Comparison of ENCODE assay signal across 8 cellular contexts in genomic region chr6:118618676-118619377, GRCh38. TPM values are rescaled to one million over a fixed set of nuclear protein-coding genes. Genes with fewer than 3 reads are reported as not detected.
DNase-seq lines count a peak whose midpoint lies in the region; ATAC-seq, FAIRE-seq and TF ChIP-seq lines count a peak whose summit lies in the region.

No MANE protein-coding gene starts in this region.

- H3K4me3 ChIP-seq in AG04450 (ENCODE audit: low read depth, low read length) (no peak overlapping the region), esophagus muscularis mucosa (no peak overlapping the region)

- H3K4me3 Mint-ChIP-seq in natural killer cell treated with Interleukin-12 subunit alpha and Interleukin-12 subunit beta and Interleukin-15 and Interleukin-18, amount 100 ng/mL, for 72 hours, result no peak overlapping the region

- 65% methylated on average over 10 of the region's 15 CpGs for WGBS in esophagus muscularis mucosa

- H3K9me3 ChIP-seq in AG04450 (ENCODE audit: control insufficient read depth, insufficient read depth, low read length) (no peaks in the 10 kb centered on the region), esophagus muscularis mucosa (no peaks in the 10 kb centered on the region)

- no peak overlapping the region for H3K27ac Mint-ChIP-seq in natural killer cell treated with Interleukin-12 subunit alpha and Interleukin-12 subunit beta and Interleukin-15 and Interleukin-18, amount 100 ng/mL, for 72 hours

- POLR2A ChIA-PET in AG04450 (lab: Yijun Ruan, JAX), result no interaction called here

- H3K9me3 Mint-ChIP-seq in natural killer cell treated with Interleukin-12 subunit alpha and Interleukin-12 subunit beta and Interleukin-15 and Interleukin-18, amount 100 ng/mL, for 72 hours, result no peaks in the 10 kb centered on the region

- no peak for TF ChIP-seq EP300 in esophagus muscularis mucosa (IDR thresholded peaks at IDR 0.05)

- ATAC-seq in HG03045 (IDR thresholded peaks at IDR 0.05; ENCODE audit: unreplicated experiment), result peak; percentile 80
- ATAC-seq in natural killer cell treated with Interleukin-12 subunit alpha and Interleukin-12 subunit beta and Interleukin-15 and Interleukin-18, amount 100 ng/mL, for 72 hours, result peak; percentile 78 to 80
- peak; percentile 71 for ATAC-seq in stimulated activated naive CD8-positive, alpha-beta T cell treated with anti-CD3 and anti-CD28 coated beads, Interleukin-15, Interleukin-2, amounts not matched to agents 100 U/mL and 50 U/mL, for 24 hours

- no peaks in the 10 kb centered on the region for H3K36me3 Mint-ChIP-seq in natural killer cell treated with Interleukin-12 subunit alpha and Interleukin-12 subunit beta and Interleukin-15 and Interleukin-18, amount 100 ng/mL, for 72 hours

- H3K27me3 ChIP-seq in AG04450 (ENCODE audit: control insufficient read depth, insufficient read depth, low read length) (no peaks in the 10 kb centered on the region), esophagus muscularis mucosa (no peaks in the 10 kb centered on the region)

- H3K4me1 Mint-ChIP-seq in natural killer cell treated with Interleukin-12 subunit alpha and Interleukin-12 subunit beta and Interleukin-15 and Interleukin-18, amount 100 ng/mL, for 72 hours (ENCODE audit: low read depth in 2 of 2), result peaks cover 22 to 41% of the 10 kb centered on the region in 2 donors

- H3K27ac ChIP-seq in AG04450 (ENCODE audit: low read depth, low read length) (no peak overlapping the region), esophagus muscularis mucosa (replicated peaks in 1 of 4) (no peak overlapping the region)

- peaks cover 10 to 36% (median 18%) of the 10 kb centered on the region in 4 donors for H3K4me1 ChIP-seq in esophagus muscularis mucosa

- FAIRE-seq in GM18507 (lab: Jason Lieb, UNC), result peak; percentile 89

- H3K27me3 Mint-ChIP-seq in natural killer cell treated with Interleukin-12 subunit alpha and Interleukin-12 subunit beta and Interleukin-15 and Interleukin-18, amount 100 ng/mL, for 72 hours, result no peaks in the 10 kb centered on the region

- no peaks in the 10 kb centered on the region for H3K36me3 ChIP-seq in esophagus muscularis mucosa

- no peak for TF ChIP-seq POLR2A in esophagus muscularis mucosa (IDR thresholded peaks at IDR 0.05; ENCODE audit: low read depth)

- intact Hi-C loops in esophagus muscularis mucosa (cut with DNase I), result loop anchor here (10.0 kb wide), 1 partner anchor 334 kb away; no protein-coding TSS in a partner anchor

- DNase-seq in AG04450 (ENCODE audit: low read depth, low spot score) (no peak), GM18507 (ENCODE audit: extremely low spot score, insufficient read length, low read depth) (no peak), NCI-H69 (lab: John Stamatoyannopoulos, UW) (peak; percentile 67), activated T-cell treated with anti-CD3 and anti-CD28 coated beads for 24 hours (ENCODE audit: low read depth) (peak; percentile 52), esophagus muscularis mucosa (ENCODE audit: extremely low spot score) (no peak)
- peak; percentile 63 for DNase-seq in natural killer cell treated with Interleukin-12 subunit alpha and Interleukin-12 subunit beta and Interleukin-15 and Interleukin-18, amount 100 ng/mL, for 72 hours (ENCODE audit: low spot score)
- DNase-seq in stimulated activated naive CD8-positive, alpha-beta T cell treated with anti-CD3 and anti-CD28 coated beads, Interleukin-15, Interleukin-2, amounts not matched to agents 100 U/mL and 50 U/mL, for 24 hours, result peak; percentile 71

- peak; percentile 91 for TF ChIP-seq CTCF in AG04450 (IDR thresholded peaks at IDR 0.05; ENCODE audit: low read depth, low read length)
- peak in 2 of 3 experiments; percentile 81 to 85 for TF ChIP-seq CTCF in esophagus muscularis mucosa (IDR thresholded peaks at IDR 0.05)

- CTCF ChIA-PET in AG04450 (lab: Charles Lee), result interaction anchor here (0.6 to 1.0 kb wide), 16 partner anchors 10 to 779 kb away, joined by 3 to 6 read pairs (median 3); no protein-coding TSS in a partner anchor

RNA-seq across cellular contexts. Expression of gene CEP85L, which starts 32.6 kb away (rescaled TPM):
- 7.4 and 7.5 TPM in 2 replicates for polyA plus RNA-seq in AG04450 (2011; rRNA removed)
- polyA minus RNA-seq in AG04450 (2011; rRNA and poly(A)+ RNA removed), result 31.1 and 49.6 TPM in 2 replicates
- total RNA-seq in esophagus muscularis mucosa, result 10 to 100 TPM; 12.6 to 16.2 (median 13.4) TPM
- total RNA-seq in natural killer cell treated with Interleukin-12 subunit alpha and Interleukin-12 subunit beta and Interleukin-15 and Interleukin-18, amount 100 ng/mL, for 72 hours, result 10 to 100 TPM; 35.7 to 47.4 TPM

Comparison
In these comparisons a context has a peak if more than half of its experiments do, and no peak if none do; other contexts are left out.
1. DNase-seq: peak in NCI-H69 (single experiment), activated T-cell treated with anti-CD3 and anti-CD28 coated beads for 24 hours (single experiment), natural killer cell treated with Interleukin-12 subunit alpha and Interleukin-12 subunit beta and Interleukin-15 and Interleukin-18, amount 100 ng/mL, for 72 hours (single experiment) and stimulated activated naive CD8-positive, alpha-beta T cell treated with anti-CD3 and anti-CD28 coated beads, Interleukin-15, Interleukin-2, amounts not matched to agents 100 U/mL and 50 U/mL, for 24 hours (single experiment); none in AG04450 (single experiment), GM18507 (single experiment) and esophagus muscularis mucosa (single experiment).
2. Peak in every context shown above with its lines, with median percentiles within 50 percentile points of each other: ATAC-seq.